In the genomic region with DNA sequence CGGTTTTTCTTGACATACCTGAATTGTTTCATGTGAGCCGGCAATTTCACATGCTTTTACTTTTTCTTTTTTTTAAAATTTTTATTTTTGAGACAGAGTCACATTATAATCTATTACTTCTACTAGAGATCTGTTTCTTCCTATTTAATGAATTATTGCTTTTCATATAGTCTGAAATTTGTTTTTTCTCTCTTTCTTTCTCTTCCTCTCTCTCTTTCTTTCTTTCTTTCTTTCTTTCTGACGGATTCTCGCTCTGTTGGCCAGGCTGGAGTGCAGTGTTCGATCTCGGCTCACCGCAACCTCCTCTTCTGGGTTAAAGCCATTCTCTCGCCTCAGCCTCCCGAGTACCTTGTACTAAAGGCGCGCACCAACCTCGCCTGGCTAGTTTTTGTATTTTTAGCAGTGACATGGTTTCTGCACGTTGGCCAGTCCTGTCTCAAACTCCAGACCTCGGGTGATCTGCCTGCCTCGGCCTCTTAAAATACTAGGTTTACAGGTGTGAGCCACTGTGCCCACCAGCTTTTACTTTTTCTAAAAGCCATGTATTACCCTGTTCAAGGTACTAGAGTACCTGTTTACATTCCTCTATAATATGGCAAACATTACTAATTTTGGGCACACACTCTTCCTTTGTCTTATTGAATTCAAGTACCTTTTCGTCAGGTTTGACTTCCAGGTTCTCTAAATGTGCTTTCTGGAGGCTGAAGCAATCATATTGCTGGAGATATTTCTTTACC, we compare ENCODE assay signal across 9 cellular contexts.
A peak's percentile ranks its signal among the peaks of the same experiment; 100 is the strongest.
DNase-seq lines count a peak whose midpoint lies in the region; ATAC-seq and TF ChIP-seq lines count a peak whose summit lies in the region.
"Had no signal": no experiment of that assay in that cellular context is flagged by ENCODE, and none has a peak within 500 bp of the region (broad histone marks: within the 10 kb centered on the region; RNA-seq: fewer than 3 reads in every experiment).

No MANE protein-coding gene starts in this region.

- H3K36me3 ChIP-seq in SK-N-MC (ENCODE audit: insufficient read depth, low read length) = no peaks in the 10 kb centered on the region
- H3K36me3 ChIP-seq: BLaER1 treated with 17β-estradiol and CSF1 and Interleukin-3, amounts not matched to agents 10 nM and 100 nM had no signal

- peaks cover 61% of the 10 kb centered on the region for H3K27me3 Mint-ChIP-seq in activated T-cell treated with anti-CD3 and anti-CD28 coated beads, Interleukin-2, amount 50 U/mL, for 72 hours (ENCODE audit: low read depth)
- peaks cover 60% of the 10 kb centered on the region for H3K27me3 Mint-ChIP-seq in stimulated activated naive CD8-positive, alpha-beta T cell treated with anti-CD3 and anti-CD28 coated beads, Interleukin-15, amount 100 ng/mL, for 72 hours

- H3K9ac ChIP-seq in SK-N-MC (ENCODE audit: insufficient read length) = peak overlapping the region; percentile 79
- H3K9ac ChIP-seq: BLaER1 treated with 17β-estradiol and CSF1 and Interleukin-3, amounts not matched to agents 10 nM and 100 nM had no signal

- no peak overlapping the region for H3K27ac Mint-ChIP-seq in activated T-cell treated with anti-CD3 and anti-CD28 coated beads, Interleukin-2, amount 50 U/mL, for 72 hours
- H3K27ac Mint-ChIP-seq in stimulated activated naive CD8-positive, alpha-beta T cell treated with anti-CD3 and anti-CD28 coated beads, Interleukin-15, amount 100 ng/mL, for 72 hours = no peak overlapping the region

- DNase-seq in activated T-cell treated with anti-CD3 and anti-CD28 coated beads, Interleukin-2, amount 50 U/mL, for 72 hours = no peak
- DNase-seq in activated T-cell treated with anti-CD3 and anti-CD28 coated beads, Interleukin-2, amount 50 U/mL, for 48 hours = no peak
- DNase-seq in SK-N-MC (ENCODE audit: low read depth, low spot score) (no peak), fibroblast of pulmonary artery (ENCODE audit: low read depth) (no peak), Kasumi-1 (lab: John Stamatoyannopoulos, UW) (no peak)
- no peak for DNase-seq in stimulated activated naive CD8-positive, alpha-beta T cell treated with anti-CD3 and anti-CD28 coated beads, Interleukin-15, amount 100 ng/mL, for 72 hours

- H3K4me3 Mint-ChIP-seq in activated T-cell treated with anti-CD3 and anti-CD28 coated beads, Interleukin-2, amount 50 U/mL, for 72 hours = peak overlapping the region; percentile 85 to 87
- H3K4me3 Mint-ChIP-seq in stimulated activated naive CD8-positive, alpha-beta T cell treated with anti-CD3 and anti-CD28 coated beads, Interleukin-15, amount 100 ng/mL, for 72 hours = peak overlapping the region; percentile 85 to 96

- peaks cover 0 to 4% of the 10 kb centered on the region in 2 donors for H3K36me3 Mint-ChIP-seq in activated T-cell treated with anti-CD3 and anti-CD28 coated beads, Interleukin-2, amount 50 U/mL, for 72 hours (ENCODE audit: insufficient read depth in 2 of 2)

- peak overlapping the region; percentile 63 for H3K27ac ChIP-seq in SK-N-MC
- H3K27ac ChIP-seq: BLaER1 treated with 17β-estradiol and CSF1 and Interleukin-3, amounts not matched to agents 10 nM and 100 nM had no signal

- H3K9me3 Mint-ChIP-seq in activated T-cell treated with anti-CD3 and anti-CD28 coated beads, Interleukin-2, amount 50 U/mL, for 72 hours = no peaks in the 10 kb centered on the region
- H3K9me3 Mint-ChIP-seq in stimulated activated naive CD8-positive, alpha-beta T cell treated with anti-CD3 and anti-CD28 coated beads, Interleukin-15, amount 100 ng/mL, for 72 hours = no peaks in the 10 kb centered on the region

- peaks cover 40% of the 10 kb centered on the region for H3K4me1 Mint-ChIP-seq in activated T-cell treated with anti-CD3 and anti-CD28 coated beads, Interleukin-2, amount 50 U/mL, for 72 hours (ENCODE audit: low read depth)
- H3K4me1 Mint-ChIP-seq in stimulated activated naive CD8-positive, alpha-beta T cell treated with anti-CD3 and anti-CD28 coated beads, Interleukin-15, amount 100 ng/mL, for 72 hours = peaks cover 34% of the 10 kb centered on the region

- H3K4me3 ChIP-seq in SK-N-MC (peak overlapping the region; percentile 89), fibroblast of pulmonary artery (replicated peaks; ENCODE audit: low read depth, low read length) (peak overlapping the region; percentile 60)

- H3K9me3 ChIP-seq in SK-N-MC (ENCODE audit: low read depth, low read length) = no peaks in the 10 kb centered on the region

- TF ChIP-seq CTCF in fibroblast of pulmonary artery (IDR thresholded peaks at IDR 0.05; ENCODE audit: low read length, missing control alignments) = no peak

- ATAC-seq in activated T-cell treated with anti-CD3 and anti-CD28 coated beads, Interleukin-2, amount 50 U/mL, for 72 hours (replicated peaks in 1 of 2) = no peak
- no peak for ATAC-seq in stimulated activated naive CD8-positive, alpha-beta T cell treated with anti-CD3 and anti-CD28 coated beads, Interleukin-15, amount 100 ng/mL, for 72 hours
- ATAC-seq in HG02678 (IDR thresholded peaks at IDR 0.05; ENCODE audit: unreplicated experiment) (no peak), HG02852 (IDR thresholded peaks at IDR 0.05; ENCODE audit: unreplicated experiment) (no peak)
